10 cellular contexts compared by ENCODE assay signal in genomic region chr12:27552886-27553560, GRCh38. TPM values are rescaled to one million over a fixed set of nuclear protein-coding genes. Genes with fewer than 3 reads are reported as not detected.
DNase-seq lines count a peak whose midpoint lies in the region; ATAC-seq and TF ChIP-seq lines count a peak whose summit lies in the region.
"Had no signal": no experiment of that assay in that cellular context is flagged by ENCODE, and none has a peak within 500 bp of the region (broad histone marks: within the 10 kb centered on the region; RNA-seq: fewer than 3 reads in every experiment).

No MANE protein-coding gene starts in this region.

- H3K36me3 ChIP-seq in gastroesophageal sphincter (no peaks in the 10 kb centered on the region), gastrocnemius medialis (no peaks in the 10 kb centered on the region), Peyer's patch (no peaks in the 10 kb centered on the region)

- in situ Hi-C loops in gastrocnemius medialis (cut with MboI; ENCODE audit: low sequenced_read_pairs in 4 of 4), result no loop called here

- H3K9me3 ChIP-seq in gastroesophageal sphincter, result no peaks in the 10 kb centered on the region
- H3K9me3 ChIP-seq in gastrocnemius medialis, result no peaks in the 10 kb centered on the region
- no peaks in the 10 kb centered on the region for H3K9me3 ChIP-seq in Peyer's patch

- WGBS in gastroesophageal sphincter (ENCODE audit: low coverage in 1 of 2), 2 donors, result 61 to 64% methylated on average over 3 to 6 of the region's 8 CpGs

- TF ChIP-seq CTCF in gastroesophageal sphincter (IDR thresholded peaks at IDR 0.05) (no peak), gastrocnemius medialis (IDR thresholded peaks at IDR 0.05 in 4 of 5, conservative IDR thresholded peaks at IDR 0.05 in 1 of 5) (no peak), Peyer's patch (IDR thresholded peaks at IDR 0.05) (no peak)

- TF ChIP-seq EP300 in gastroesophageal sphincter (IDR thresholded peaks at IDR 0.05), result no peak

- DNase-seq in MV-4-11 (lab: John Stamatoyannopoulos, UW) (peak; percentile 72), gastrocnemius medialis (no peak), NCI-H1048 (lab: John Stamatoyannopoulos, UW) (no peak), Peyer's patch (no peak)
- DNase-seq: DMS 273 treated with DMSO at 0.1 percent for 48 hours, T-helper 1 cell had no signal

- TF ChIP-seq POLR2A in gastroesophageal sphincter (IDR thresholded peaks at IDR 0.05), result no peak
- TF ChIP-seq POLR2A in gastrocnemius medialis (IDR thresholded peaks at IDR 0.05), result no peak
- no peak for TF ChIP-seq POLR2A in Peyer's patch (IDR thresholded peaks at IDR 0.05)

- H3K27me3 ChIP-seq in gastroesophageal sphincter, result no peaks in the 10 kb centered on the region
- H3K27me3 ChIP-seq in gastrocnemius medialis, result no peaks in the 10 kb centered on the region
- no peaks in the 10 kb centered on the region for H3K27me3 ChIP-seq in Peyer's patch

- peak; percentile 49 for ATAC-seq in GM18909 (IDR thresholded peaks at IDR 0.05; ENCODE audit: poor library complexity, unreplicated experiment)
- ATAC-seq in gastroesophageal sphincter, result no peak
- ATAC-seq in gastrocnemius medialis, result no peak
- ATAC-seq in HG03520 (IDR thresholded peaks at IDR 0.05; ENCODE audit: unreplicated experiment), result no peak
- ATAC-seq in GM21723 (IDR thresholded peaks at IDR 0.05; ENCODE audit: unreplicated experiment), result no peak

- peak overlapping the region in 3 of 4 donors; percentile 65 to 68 (median 68) for H3K27ac ChIP-seq in gastroesophageal sphincter
- H3K27ac ChIP-seq in gastrocnemius medialis, result peak overlapping the region in 3 of 4 donors; percentile 68 to 86 (median 72)
- no peak overlapping the region for H3K27ac ChIP-seq in Peyer's patch

- intact Hi-C loops in gastrocnemius medialis (cut with DNase I; ENCODE audit: low total_unique reads), result no loop called here

- H3K4me3 ChIP-seq in gastroesophageal sphincter, result no peak overlapping the region
- H3K4me3 ChIP-seq in gastrocnemius medialis, result no peak overlapping the region
- H3K4me3 ChIP-seq in Peyer's patch, result no peak overlapping the region

- H3K4me1 ChIP-seq in gastroesophageal sphincter (peaks cover 24 to 92% (median 31%) of the 10 kb centered on the region in 3 donors), gastrocnemius medialis (peaks cover 79 to 92% of the 10 kb centered on the region in 2 donors), Peyer's patch (peaks cover 0 to 16% (median 4%) of the 10 kb centered on the region in 4 donors)

RNA-seq across cellular contexts. Expression of gene PPFIBP1, which starts 29.0 kb away (rescaled TPM):
- 10 to 100 TPM; 70.7 to 78.7 (median 72.5) TPM for total RNA-seq in gastroesophageal sphincter
- total RNA-seq in gastrocnemius medialis, result 10 to 100 TPM; 18.3 to 33.2 (median 27.4) TPM
- total RNA-seq in Peyer's patch, result 100 to 1,000 TPM in 1 of 4 donors, 10 to 100 TPM in 3; 37.5 to 171 (median 48.1) TPM

Comparison
In these comparisons a context has a peak if more than half of its experiments do, and no peak if none do; other contexts are left out.
1. H3K27ac ChIP-seq: peak in gastroesophageal sphincter (3 of 4) and gastrocnemius medialis (3 of 4); none in Peyer's patch (0 of 4).